20 cellular contexts compared by ENCODE assay signal in the genomic region with DNA sequence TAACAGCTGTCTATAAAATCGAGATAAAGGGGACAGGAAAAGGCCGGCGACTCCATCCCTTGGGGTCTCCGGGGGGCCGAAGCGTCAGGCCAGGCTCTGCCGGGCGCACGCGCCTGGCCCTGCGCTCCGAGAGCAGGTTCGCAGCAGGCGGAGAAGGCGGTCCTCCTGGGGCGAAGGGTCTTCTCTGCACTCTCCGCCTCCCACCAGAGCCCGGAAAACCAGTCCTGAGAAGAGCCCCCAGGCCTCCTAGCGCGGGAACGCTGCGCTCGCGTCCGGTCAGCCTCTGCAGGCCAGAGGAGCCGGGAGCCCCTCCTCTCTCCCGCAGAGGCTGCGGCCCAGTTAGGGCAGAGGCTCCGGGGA. TPM values are rescaled to one million over a fixed set of nuclear protein-coding genes. Genes with fewer than 3 reads are reported as not detected.
DNase-seq lines count a peak whose midpoint lies in the region; ATAC-seq and TF ChIP-seq lines count a peak whose summit lies in the region.
"Had no signal": no experiment of that assay in that cellular context is flagged by ENCODE, and none has a peak within 500 bp of the region (broad histone marks: within the 10 kb centered on the region; RNA-seq: fewer than 3 reads in every experiment).

No MANE protein-coding gene starts in this region.

- no peak overlapping the region for H2AK5ac ChIP-seq in mesenchymal stem cell (ENCODE audit: low read length, severe bottlenecking)

- no peak overlapping the region for H3K9ac ChIP-seq in mesenchymal stem cell (ENCODE audit: low read length)

- H2AFZ ChIP-seq in mesenchymal stem cell (ENCODE audit: low read depth, low read length): no peak overlapping the region

- no peak for TF ChIP-seq POLR2A in upper lobe of left lung (IDR thresholded peaks at IDR 0.05)

- no peaks in the 10 kb centered on the region for H3K79me1 ChIP-seq in mesenchymal stem cell (replicated peaks; ENCODE audit: low read length, poor library complexity, severe bottlenecking)

- peak overlapping the region; percentile 21 to 98 for H3K14ac ChIP-seq in mesenchymal stem cell (ENCODE audit: low read length in 2 of 2)

- H3K4me1 ChIP-seq in esophagus (ENCODE audit: control insufficient read depth in 2 of 2, insufficient read depth in 2 of 2, low read length in 1 of 2) (peaks cover 7 to 12% of the 10 kb centered on the region in 2 donors), mesenchymal stem cell (ENCODE audit: control insufficient read depth, insufficient read depth, low read depth, low read length) (peaks cover 28% of the 10 kb centered on the region), upper lobe of left lung (peaks cover 15 to 37% (median 26%) of the 10 kb centered on the region in 4 donors)

- no peak overlapping the region for H3K4me2 ChIP-seq in mesenchymal stem cell (ENCODE audit: low read length, poor library complexity, severe bottlenecking)

- H3K18ac ChIP-seq in mesenchymal stem cell (ENCODE audit: low read depth in 1 of 2, low read length in 2 of 2): peak overlapping the region; percentile 72 to 98

- peak overlapping the region; percentile 88 to 98 for H3K4ac ChIP-seq in mesenchymal stem cell (ENCODE audit: low read depth in 1 of 2, low read length in 2 of 2)

- peak overlapping the region; percentile 94 for H4K8ac ChIP-seq in mesenchymal stem cell (ENCODE audit: low read length)

- H3K23ac ChIP-seq in mesenchymal stem cell (ENCODE audit: low read length in 2 of 2): peak overlapping the region; percentile 52 to 98

- 17 to 23% methylated on average over 29 of the region's 29 CpGs for WGBS in esophagus, 2 donors
- 0% methylated on average over 29 of the region's 29 CpGs for WGBS in mesenchymal stem cell
- 3 to 11% methylated on average over 5 to 20 of the region's 29 CpGs for WGBS in upper lobe of left lung, 2 donors

- H2BK5ac ChIP-seq in mesenchymal stem cell (ENCODE audit: low read depth, low read length, poor library complexity, severe bottlenecking): no peak overlapping the region

- H2BK12ac ChIP-seq in mesenchymal stem cell (ENCODE audit: low read length in 2 of 2): peak overlapping the region in 1 of 2 experiments; percentile 83

- H2BK15ac ChIP-seq in mesenchymal stem cell (ENCODE audit: low read depth, poor library complexity, severe bottlenecking): no peak overlapping the region

- H3K4me3 ChIP-seq in MG63 (peak overlapping the region; percentile 69), esophagus (ENCODE audit: low read depth in 1 of 2, low read length in 2 of 2) (peak overlapping the region; percentile 35 to 36), mesenchymal stem cell (ENCODE audit: insufficient read depth in 1 of 2, low read depth in 1 of 2, low read length in 2 of 2) (peak overlapping the region; percentile 14 to 66), upper lobe of left lung (peak overlapping the region; percentile 22 to 66 (median 62))

- peak; percentile 64 for DNase-seq in MG63
- peak; percentile 37 for DNase-seq in mesenchymal stem cell
- peak in 1 of 2 donors; percentile 65 for DNase-seq in upper lobe of left lung
- DNase-seq in NCI-H510A treated with DMSO at 0.1 percent for 48 hours (lab: John Stamatoyannopoulos, UW): no peak
- DNase-seq in activated effector memory CD4-positive, alpha-beta T cell treated with anti-CD3 and anti-CD28 coated beads, Interleukin-2, amount 50 U/mL, for 16 hours: no peak
- DNase-seq: activated CD4-positive, alpha-beta T cell treated with anti-CD3 and anti-CD28 coated beads for 36 hours; activated T-cell treated with anti-CD3 and anti-CD28 coated beads, Interleukin-2, amount 50 U/mL, for 1 hour; amniotic stem cell; CD4-positive, CD25-positive, alpha-beta regulatory T cell; cortex of kidney; naive B cell; NCI-H1436 treated with DMSO at 0.1 percent for 48 hours; NCI-H69; stimulated activated CD4-positive, alpha-beta T cell treated with anti-CD3 and anti-CD28 coated beads, Interleukin-4, amount 100 ng/mL, for 4 hours; stimulated activated naive CD4-positive, alpha-beta T cell; T-helper 17 cell had no signal

- H3K27me3 ChIP-seq in MG63 (no peaks in the 10 kb centered on the region), esophagus (ENCODE audit: control insufficient read depth in 1 of 2, insufficient read depth in 2 of 2, low read length in 2 of 2) (peaks cover 5 to 7% of the 10 kb centered on the region in 2 donors), mesenchymal stem cell (ENCODE audit: control insufficient read depth in 1 of 2, insufficient read depth in 1 of 2, low read length in 2 of 2) (peaks cover 85 to 88% of the 10 kb centered on the region in 2 experiments), upper lobe of left lung (peaks cover 0 to 28% (median 18%) of the 10 kb centered on the region in 4 donors)

- peaks cover 67% of the 10 kb centered on the region for H3K36me3 ChIP-seq in MG63
- no peaks in the 10 kb centered on the region for H3K36me3 ChIP-seq in esophagus (ENCODE audit: control insufficient read depth in 2 of 2, insufficient read depth in 2 of 2, low read length in 1 of 2)
- no peaks in the 10 kb centered on the region for H3K36me3 ChIP-seq in mesenchymal stem cell (ENCODE audit: control insufficient read depth in 1 of 2, insufficient read depth in 2 of 2, low read depth in 1 of 2, low read length in 2 of 2)
- H3K36me3 ChIP-seq in upper lobe of left lung: peaks cover 0 to 58% (median 3%) of the 10 kb centered on the region in 4 donors

- no peak for TF ChIP-seq EP300 in upper lobe of left lung (IDR thresholded peaks at IDR 0.05)

- TF ChIP-seq CTCF in upper lobe of left lung (IDR thresholded peaks at IDR 0.05): no peak

- peak overlapping the region; percentile 21 for H2BK120ac ChIP-seq in mesenchymal stem cell (ENCODE audit: low read depth, low read length)

- ATAC-seq in upper lobe of left lung (ENCODE audit: low FRiP score in 2 of 2) (no peak), HG02970 (IDR thresholded peaks at IDR 0.05; ENCODE audit: low FRiP score, unreplicated experiment) (no peak)
- ATAC-seq: activated CD4-positive, alpha-beta T cell treated with anti-CD3 and anti-CD28 coated beads for 36 hours; right cardiac atrium; T-helper 17 cell had no signal

- H3K27ac ChIP-seq in esophagus (ENCODE audit: low read depth in 2 of 2, low read length in 1 of 2) (peak overlapping the region; percentile 75 to 85), mesenchymal stem cell (ENCODE audit: low read length, poor library complexity, severe bottlenecking) (no peak overlapping the region), upper lobe of left lung (peak overlapping the region; percentile 75 to 97 (median 94))

- H4K91ac ChIP-seq in mesenchymal stem cell (ENCODE audit: low read length): peak overlapping the region; percentile 41

- H3K9me3 ChIP-seq in MG63 (no peaks in the 10 kb centered on the region), esophagus (ENCODE audit: control insufficient read depth in 2 of 2, insufficient read depth in 1 of 2, low read depth in 1 of 2, low read length in 1 of 2) (peaks cover 0 to 2% of the 10 kb centered on the region in 2 donors), mesenchymal stem cell (ENCODE audit: control insufficient read depth, low read length) (no peaks in the 10 kb centered on the region), upper lobe of left lung (no peaks in the 10 kb centered on the region)

RNA-seq across cellular contexts. Expression of a gene that starts 5.1 kb away (rescaled TPM):
- 8.9 and 13.0 TPM in 2 replicates for total RNA-seq in MG63 (2014; rRNA removed; shearing (Covaris generic); ENCODE audit: low replicate concordance)
- polyA plus RNA-seq in esophagus: 1 to 10 TPM; 2.1 to 4.6 TPM
- polyA plus RNA-seq in mesenchymal stem cell (2013, experiment 1 of 2): 145 TPM
- polyA plus RNA-seq in mesenchymal stem cell (2013, experiment 2 of 2): 149 TPM
- 10 to 100 TPM in 5 of 6 donors, 1 to 10 TPM in 1; 6.3 to 73.6 (median 24.5) TPM for total RNA-seq in upper lobe of left lung
- total RNA-seq: activated CD4-positive, alpha-beta T cell treated with anti-CD3 and anti-CD28 coated beads for 36 hours; CD4-positive, CD25-positive, alpha-beta regulatory T cell; T-helper 17 cell had no signal
- polyA plus RNA-seq: CD4-positive, CD25-positive, alpha-beta regulatory T cell; keratinocyte had no signal

RNA-seq across cellular contexts. Expression of a gene that starts 39.6 kb away (rescaled TPM):
- 40.8 and 43.8 TPM in 2 replicates for total RNA-seq in MG63 (2014; rRNA removed; shearing (Covaris generic); ENCODE audit: low replicate concordance)
- polyA plus RNA-seq in esophagus: 10 to 100 TPM in 1 of 2 donors, 1 to 10 TPM in 1; 9.7 to 14.1 TPM
- 8.3 TPM for polyA plus RNA-seq in mesenchymal stem cell (2013, experiment 1 of 2)
- polyA plus RNA-seq in mesenchymal stem cell (2013, experiment 2 of 2): 6.8 TPM
- 10 to 100 TPM; 13.8 to 39.8 (median 22.0) TPM for total RNA-seq in upper lobe of left lung

RNA-seq across cellular contexts. Expression of a gene that starts 51.2 kb away (rescaled TPM):
- 4.6 and 7.1 TPM in 2 replicates for total RNA-seq in MG63 (2014; rRNA removed; shearing (Covaris generic); ENCODE audit: low replicate concordance)
- under 1 TPM; 0.10 to 0.18 TPM for polyA plus RNA-seq in esophagus
- 2.7 TPM for polyA plus RNA-seq in mesenchymal stem cell (2013, experiment 1 of 2)
- polyA plus RNA-seq in mesenchymal stem cell (2013, experiment 2 of 2): 2.8 TPM
- total RNA-seq in upper lobe of left lung: 1 to 10 TPM in 1 of 6 donors, under 1 TPM in 3, not detected in 2; 0.39 to 1.9 (median 0.56) TPM
- total RNA-seq: activated CD4-positive, alpha-beta T cell treated with anti-CD3 and anti-CD28 coated beads for 36 hours; CD4-positive, CD25-positive, alpha-beta regulatory T cell; T-helper 17 cell had no signal
- polyA plus RNA-seq: CD4-positive, CD25-positive, alpha-beta regulatory T cell; keratinocyte had no signal

Comparison
In these comparisons a context has a peak if more than half of its experiments do, and no peak if none do; other contexts are left out.
1. DNase-seq: peak in MG63 (single experiment) and mesenchymal stem cell (single experiment); none in NCI-H510A treated with DMSO at 0.1 percent for 48 hours (single experiment) and activated effector memory CD4-positive, alpha-beta T cell treated with anti-CD3 and anti-CD28 coated beads, Interleukin-2, amount 50 U/mL, for 16 hours (single experiment).
2. Peak in every context shown above with its lines, with median percentiles within 50 percentile points of each other: H3K4me3 ChIP-seq.